In genomic region chr4:56978750-56979303, GRCh38 we compare ENCODE assay signal across 1 cellular context.
TF ChIP-seq lines count a peak whose summit lies in the region.

Gene POLR2B (plus strand): TSS chr4:56978896. CDS start chr4:56978986, 90 bp downstream.

TF ChIP-seq in GM12878, 131 proteins besides CTCF, POLR2A, EP300 and RAD21 (continued from another document and continues in another):
- TF ChIP-seq CUX1 (IDR thresholded peaks at IDR 0.05; ENCODE audit: insufficient replicate concordance, low read depth, low read length) (no peak), ZBED1 (IDR thresholded peaks at IDR 0.05; ENCODE audit: borderline replicate concordance) (0 out of 2 replicates have a peak, but pooled peaks have one; percentile 62), ZBTB11 (CRISPR knock-in tag; IDR thresholded peaks at IDR 0.05) (no peak), CREM (IDR thresholded peaks at IDR 0.05; ENCODE audit: low read depth) (peak; percentile 82), ZBTB33 (IDR thresholded peaks at IDR 0.05) (no peak), GABPA (IDR thresholded peaks at IDR 0.05; ENCODE audit: low read depth) (peak; percentile 51; the same call in 1 of the 2 replicates), MAX (IDR thresholded peaks at IDR 0.05; ENCODE audit: low read depth, low read length) (peak; percentile 67; the same call in 1 of the 2 replicates), MEF2A (IDR thresholded peaks at IDR 0.05; ENCODE audit: insufficient read depth, low read depth, low read length) (no peak), IRF3 (IDR thresholded peaks at IDR 0.05) (no peak), TARDBP (IDR thresholded peaks at IDR 0.05; ENCODE audit: borderline replicate concordance) (no peak), EZH2 (IDR thresholded peaks at IDR 0.05; ENCODE audit: borderline replicate concordance, control insufficient read depth, low read depth, low read length) (no peak), SUZ12 (IDR thresholded peaks at IDR 0.05; ENCODE audit: unreplicated experiment) (no peak), WRNIP1 (IDR thresholded peaks at IDR 0.05; ENCODE audit: borderline replicate concordance, low read depth, low read length) (no peak), RB1 (IDR thresholded peaks at IDR 0.05; ENCODE audit: borderline replicate concordance) (0 out of 2 replicates have a peak, but pooled peaks have one; percentile 33), E4F1 (IDR thresholded peaks at IDR 0.05; ENCODE audit: borderline replicate concordance, partially characterized antibody) (no peak), ZBTB40 (IDR thresholded peaks at IDR 0.05; ENCODE audit: borderline replicate concordance) (peak; percentile 44; the same call in 1 of the 2 replicates), SMARCA5 (IDR thresholded peaks at IDR 0.05) (no peak), NKRF (conservative IDR thresholded peaks at IDR 0.05) (peak; percentile 66), EED (IDR thresholded peaks at IDR 0.05; ENCODE audit: low read depth) (peak; percentile 24; the same call in 1 of the 2 replicates), MTA2 (IDR thresholded peaks at IDR 0.05; ENCODE audit: low read depth) (peak; percentile 6; the same call in 1 of the 2 replicates), MYC (IDR thresholded peaks at IDR 0.05; ENCODE audit: insufficient read depth, insufficient read length, insufficient replicate concordance, low read length, severe bottlenecking) (no peak), ATF3 (IDR thresholded peaks at IDR 0.05; ENCODE audit: borderline replicate concordance, extremely low read depth, low read depth, low read length) (no peak), ZNF207 (IDR thresholded peaks at IDR 0.05; ENCODE audit: borderline replicate concordance) (peak; percentile 63; the same call in 1 of the 2 replicates), ZNF384 (IDR thresholded peaks at IDR 0.05; ENCODE audit: borderline replicate concordance, low read depth, low read length) (no peak), PAX5 (IDR thresholded peaks at IDR 0.05; ENCODE audit: borderline replicate concordance, low read depth, low read length) (0 out of 2 replicates have a peak, but pooled peaks have one; percentile 16), IRF5 (IDR thresholded peaks at IDR 0.05; ENCODE audit: borderline replicate concordance) (no peak)
